11 cellular contexts compared by ENCODE assay signal in genomic region chr5:124546643-124547042, GRCh38.
A peak's percentile ranks its signal among the peaks of the same experiment; 100 is the strongest.
DNase-seq lines count a peak whose midpoint lies in the region; TF ChIP-seq lines count a peak whose summit lies in the region.
"Had no signal": no experiment of that assay in that cellular context is flagged by ENCODE, and none has a peak within 500 bp of the region (broad histone marks: within the 10 kb centered on the region; RNA-seq: fewer than 3 reads in every experiment).

No MANE protein-coding gene starts in this region.

- no peak overlapping the region for H3K4me3 Mint-ChIP-seq in activated CD4-positive, alpha-beta memory T cell treated with anti-CD3 and anti-CD28 coated beads for 36 hours
- H3K4me3 Mint-ChIP-seq: brain; stimulated activated memory B cell treated with anti-CD40 and anti-IgM and Interleukin-4, amounts not matched to agents 10 μg/mL and 1 μg/mL and 100 μg/mL, for 72 hours had no signal

- H3K4me3 ChIP-seq in HFF-Myc (replicated peaks; ENCODE audit: low read depth, low read length) (no peak overlapping the region), fibroblast of mammary gland (ENCODE audit: control insufficient read depth, low read depth, low read length) (no peak overlapping the region)

- intact Hi-C loops in activated CD4-positive, alpha-beta memory T cell treated with anti-CD3 and anti-CD28 coated beads for 36 hours (cut with micrococcal nuclease): no loop called here

- H3K27me3 Mint-ChIP-seq in activated CD4-positive, alpha-beta memory T cell treated with anti-CD3 and anti-CD28 coated beads for 36 hours: no peaks in the 10 kb centered on the region
- H3K27me3 Mint-ChIP-seq: brain; stimulated activated memory B cell treated with anti-CD40 and anti-IgM and Interleukin-4, amounts not matched to agents 10 μg/mL and 1 μg/mL and 100 μg/mL, for 72 hours had no signal

- H3K36me3 Mint-ChIP-seq in activated CD4-positive, alpha-beta memory T cell treated with anti-CD3 and anti-CD28 coated beads for 36 hours: no peaks in the 10 kb centered on the region
- H3K36me3 Mint-ChIP-seq: brain; stimulated activated memory B cell treated with anti-CD40 and anti-IgM and Interleukin-4, amounts not matched to agents 10 μg/mL and 1 μg/mL and 100 μg/mL, for 72 hours had no signal

- no peak for TF ChIP-seq CTCF in HFF-Myc (IDR thresholded peaks at IDR 0.05; ENCODE audit: low read depth, low read length, missing control alignments)
- no peak for TF ChIP-seq CTCF in fibroblast of mammary gland (conservative IDR thresholded peaks at IDR 0.05; ENCODE audit: control insufficient read depth, insufficient read depth, low read depth, low read length)

- H3K27ac Mint-ChIP-seq in activated CD4-positive, alpha-beta memory T cell treated with anti-CD3 and anti-CD28 coated beads for 36 hours: no peak overlapping the region
- H3K27ac Mint-ChIP-seq: stimulated activated memory B cell treated with anti-CD40 and anti-IgM and Interleukin-4, amounts not matched to agents 10 μg/mL and 1 μg/mL and 100 μg/mL, for 72 hours had no signal

- H3K4me1 Mint-ChIP-seq in activated CD4-positive, alpha-beta memory T cell treated with anti-CD3 and anti-CD28 coated beads for 36 hours (ENCODE audit: low read depth): no peaks in the 10 kb centered on the region

- POLR2A ChIA-PET in activated CD4-positive, alpha-beta memory T cell treated with anti-CD3 and anti-CD28 coated beads for 36 hours (lab: Charles Lee): no interaction called here

- DNase-seq in HFF-Myc (ENCODE audit: extremely low read depth, low read depth) (peak; percentile 14), SK-N-DZ (ENCODE audit: low spot score) (peak; percentile 16), fibroblast of mammary gland (ENCODE audit: low read depth) (peak; percentile 33), renal cortical epithelial cell (ENCODE audit: low read depth) (peak; percentile 45), occipital lobe (lab: John Stamatoyannopoulos, UW) (no peak), NCI-H2196 (lab: John Stamatoyannopoulos, UW; ENCODE audit: unreplicated experiment) (no peak)
- no peak for DNase-seq in activated CD4-positive, alpha-beta memory T cell treated with anti-CD3 and anti-CD28 coated beads for 36 hours
- DNase-seq: activated T-cell treated with anti-CD3 and anti-CD28 coated beads for 4 hours, left colon had no signal

- CTCF ChIA-PET in activated CD4-positive, alpha-beta memory T cell treated with anti-CD3 and anti-CD28 coated beads for 36 hours (lab: Charles Lee): interaction anchor here (0.6 kb wide), 1 partner anchor 1672 kb away, joined by 3 read pairs; no protein-coding TSS in a partner anchor

- no peaks in the 10 kb centered on the region for H3K9me3 Mint-ChIP-seq in activated CD4-positive, alpha-beta memory T cell treated with anti-CD3 and anti-CD28 coated beads for 36 hours

Comparison
In these comparisons a context has a peak if more than half of its experiments do, and no peak if none do; other contexts are left out.
1. DNase-seq: peak in HFF-Myc (single experiment), SK-N-DZ (single experiment), fibroblast of mammary gland (single experiment) and renal cortical epithelial cell (single experiment); none in occipital lobe (single experiment), NCI-H2196 (single experiment) and activated CD4-positive, alpha-beta memory T cell treated with anti-CD3 and anti-CD28 coated beads for 36 hours (single experiment).